8 cellular contexts compared by ENCODE assay signal in genomic region chr7:74083928-74084721, GRCh38. TPM values are rescaled to one million over a fixed set of nuclear protein-coding genes. Genes with fewer than 3 reads are reported as not detected.
A peak's percentile ranks its signal among the peaks of the same experiment; 100 is the strongest.
DNase-seq lines count a peak whose midpoint lies in the region; ATAC-seq and TF ChIP-seq lines count a peak whose summit lies in the region.

No MANE protein-coding gene starts in this region.

- H3K27ac ChIP-seq in left ventricle myocardium inferior (replicated peaks), result peak overlapping the region; percentile 57

- peak overlapping the region; percentile 87 for H3K4me3 ChIP-seq in left ventricle myocardium inferior

- H3K27me3 ChIP-seq in left ventricle myocardium inferior (ENCODE audit: low read depth), result no peaks in the 10 kb centered on the region

- DNase-seq in A172 (ENCODE audit: low spot score) (peak; percentile 80), NCI-H345 treated with DMSO at 0.1 percent for 48 hours (lab: John Stamatoyannopoulos, UW; ENCODE audit: unreplicated experiment) (peak; percentile 39), left ventricle myocardium inferior (peak; percentile 40), renal cortical epithelial cell (ENCODE audit: low read depth) (peak; percentile 43), cortex of kidney (lab: John Stamatoyannopoulos, UW) (no peak)
- peak; percentile 28 for DNase-seq in activated naive CD4-positive, alpha-beta T cell treated with anti-CD3 and anti-CD28 coated beads, Interleukin-2, amount 50 U/mL, for 16 hours

- no peaks in the 10 kb centered on the region for H3K36me3 ChIP-seq in left ventricle myocardium inferior

- TF ChIP-seq CTCF in left ventricle myocardium inferior (IDR thresholded peaks at IDR 0.05; ENCODE audit: borderline replicate concordance), result no peak

- peaks cover 22% of the 10 kb centered on the region for H3K4me1 ChIP-seq in left ventricle myocardium inferior

- ATAC-seq in GM18505 (IDR thresholded peaks at IDR 0.05; ENCODE audit: unreplicated experiment), result peak; percentile 44
- ATAC-seq in HG02981 (IDR thresholded peaks at IDR 0.05; ENCODE audit: unreplicated experiment), result peak; percentile 51

- TF ChIP-seq POLR2A in GM18505 (IDR thresholded peaks at IDR 0.05; ENCODE audit: borderline replicate concordance, extremely low read depth, insufficient read depth, insufficient read length), result no peak

- H3K9me3 ChIP-seq in left ventricle myocardium inferior (replicated peaks), result no peaks in the 10 kb centered on the region

- intact Hi-C loops in left ventricle myocardium inferior (cut with micrococcal nuclease), result no loop called here

RNA-seq across cellular contexts. Expression of gene LIMK1, which starts 0.5 kb away (rescaled TPM):
- total RNA-seq in A172 (2014; rRNA removed; shearing (Covaris generic)), result 104 and 113 TPM in 2 replicates
- 10.1 TPM for total RNA-seq in left ventricle myocardium inferior
- 40.8 and 69.2 TPM in 2 replicates for total RNA-seq in renal cortical epithelial cell

RNA-seq across cellular contexts. Expression of gene ELN, which starts 56.2 kb away (rescaled TPM):
- 0.41 and 0.50 TPM in 2 replicates for total RNA-seq in A172 (2014; rRNA removed; shearing (Covaris generic))
- total RNA-seq in left ventricle myocardium inferior, result 51.6 TPM
- total RNA-seq in renal cortical epithelial cell, result 0.15 and 0.17 TPM in 2 replicates

Comparison
In these comparisons a context has a peak if more than half of its experiments do, and no peak if none do; other contexts are left out.
1. RNA of gene ELN, which starts 56.2 kb away (total RNA-seq): 51.6 TPM in left ventricle myocardium inferior (single experiment); 0.41 to 0.50 TPM in A172 and 0.15 to 0.17 TPM in renal cortical epithelial cell; every median in the first group is over 10 times any median in the second.